Comparison of ENCODE assay signal across 9 cellular contexts in the genomic region with DNA sequence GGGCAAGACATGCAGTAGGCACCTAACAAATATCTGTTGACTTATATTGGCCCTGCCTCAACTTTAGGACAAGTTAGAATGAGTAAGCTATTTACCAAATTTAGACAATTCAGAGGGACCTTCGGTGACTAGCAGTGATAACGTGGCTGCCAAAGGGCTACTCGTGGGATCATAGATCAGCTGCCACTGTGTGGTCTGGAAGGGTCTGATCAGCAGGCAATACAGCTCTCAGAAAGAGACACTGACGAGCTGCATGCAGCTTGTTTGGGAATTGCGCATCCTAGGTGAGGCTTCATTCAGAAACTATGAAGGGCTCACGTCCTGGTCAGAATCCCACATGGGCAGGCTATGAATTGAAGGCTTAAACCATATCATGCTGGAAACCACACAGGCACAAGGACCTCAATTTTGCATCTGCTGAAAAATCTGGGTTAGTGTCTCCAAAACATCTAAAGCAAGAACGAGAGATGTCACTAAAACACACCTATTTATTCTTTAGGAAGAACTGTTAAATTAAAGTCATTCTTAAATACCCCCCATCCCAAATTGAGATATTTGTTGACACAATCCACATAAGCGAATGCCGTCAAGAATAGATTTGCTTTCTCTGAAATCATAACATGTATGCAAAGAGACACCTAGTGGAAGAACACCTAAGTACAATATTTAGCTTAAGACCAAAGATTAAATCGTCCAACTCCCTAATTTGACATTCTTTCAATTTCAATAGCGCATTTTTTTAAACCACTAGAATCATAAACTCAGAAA.
DNase-seq lines count a peak whose midpoint lies in the region; ATAC-seq, FAIRE-seq and TF ChIP-seq lines count a peak whose summit lies in the region.
"Had no signal": no experiment of that assay in that cellular context is flagged by ENCODE, and none has a peak within 500 bp of the region (broad histone marks: within the 10 kb centered on the region; RNA-seq: fewer than 3 reads in every experiment).

No MANE protein-coding gene starts in this region.

- TF ChIP-seq POLR2A in spleen (IDR thresholded peaks at IDR 0.05), result no peak

- H3K9me3 Mint-ChIP-seq in activated B cell treated with CpG ODN at 0.5 μM for 24 hours, result no peaks in the 10 kb centered on the region

- peaks cover 0 to 21% (median 14%) of the 10 kb centered on the region in 6 donors for H3K4me1 ChIP-seq in spleen

- H3K4me3 ChIP-seq in spleen, result peak overlapping the region in 2 of 8 donors; percentile 10 to 48

- peak; percentile 14 for DNase-seq in 8988T
- DNase-seq in NCI-H1694 (lab: John Stamatoyannopoulos, UW), result peak; percentile 13
- DNase-seq in activated B cell treated with CpG ODN at 0.5 μM for 24 hours, result no peak
- DNase-seq in globus pallidus (ENCODE audit: low spot score), result peak; percentile 47
- DNase-seq in spleen, result no peak
- no peak for DNase-seq in stimulated activated CD4-positive, alpha-beta T cell treated with anti-CD3 and anti-CD28 coated beads, Interleukin-12 subunit alpha, Interleukin-12 subunit beta, amount 100 ng/mL, for 4 hours

- H3K27me3 ChIP-seq in spleen (replicated peaks in 1 of 7), result no peaks in the 10 kb centered on the region

- H3K27ac ChIP-seq in spleen, result peak overlapping the region in 1 of 8 donors; percentile 11
- H3K27ac ChIP-seq: HL-60 had no signal

- no peak overlapping the region for H3K27ac Mint-ChIP-seq in activated B cell treated with CpG ODN at 0.5 μM for 24 hours

- peak; percentile 68 for ATAC-seq in HG02610 (IDR thresholded peaks at IDR 0.05; ENCODE audit: unreplicated experiment)
- ATAC-seq in activated B cell treated with CpG ODN at 0.5 μM for 24 hours (ENCODE audit: low read depth), result peak; percentile 47

- no peaks in the 10 kb centered on the region for H3K9me3 ChIP-seq in spleen

- no peaks in the 10 kb centered on the region for H3K36me3 Mint-ChIP-seq in activated B cell treated with CpG ODN at 0.5 μM for 24 hours (ENCODE audit: low read depth)

- no peaks in the 10 kb centered on the region for H3K36me3 ChIP-seq in spleen

- peak; percentile 82 for FAIRE-seq in G401.6 (lab: Jason Lieb, UNC)

- POLR2A ChIA-PET in activated B cell treated with CpG ODN at 0.5 μM for 24 hours (lab: Charles Lee), result no interaction called here

- WGBS in spleen, 5 donors, result 36 to 49% (median 40%) methylated on average over 11 of the region's 11 CpGs

- CTCF ChIA-PET in activated B cell treated with CpG ODN at 0.5 μM for 24 hours (lab: Charles Lee), result interaction anchor here (0.6 to 2.2 kb wide), 8 partner anchors 11 to 123 kb away, joined by 3 to 21 read pairs (median 4); no protein-coding TSS in a partner anchor

- intact Hi-C loops in activated B cell treated with CpG ODN at 0.5 μM for 24 hours (cut with micrococcal nuclease) (loop anchor here (1.0 to 5.0 kb wide), 3 partner anchors 93 to 1415 kb away; no protein-coding TSS in a partner anchor), spleen (cut with DNase I; ENCODE audit: low total_unique reads) (loop anchor here (5.0 kb wide), 1 partner anchor 120 kb away; no protein-coding TSS in a partner anchor)

- no peak for TF ChIP-seq CTCF in activated B cell treated with CpG ODN at 0.5 μM for 24 hours (IDR thresholded peaks at IDR 0.05)
- peak; percentile 24 to 78 (median 61) for TF ChIP-seq CTCF in spleen (IDR thresholded peaks at IDR 0.05 in 8 of 11, conservative IDR thresholded peaks at IDR 0.05 in 3 of 11)

- peak overlapping the region; percentile 11 for H3K4me3 Mint-ChIP-seq in activated B cell treated with CpG ODN at 0.5 μM for 24 hours

- peaks cover 2% of the 10 kb centered on the region for H3K27me3 Mint-ChIP-seq in activated B cell treated with CpG ODN at 0.5 μM for 24 hours

- H3K4me1 Mint-ChIP-seq in activated B cell treated with CpG ODN at 0.5 μM for 24 hours, result peaks cover 11% of the 10 kb centered on the region

Comparison
In these comparisons a context has a peak if more than half of its experiments do, and no peak if none do; other contexts are left out.
1. DNase-seq: peak in 8988T (single experiment), NCI-H1694 (single experiment) and globus pallidus (single experiment); none in activated B cell treated with CpG ODN at 0.5 μM for 24 hours (single experiment), spleen (single experiment) and stimulated activated CD4-positive, alpha-beta T cell treated with anti-CD3 and anti-CD28 coated beads, Interleukin-12 subunit alpha, Interleukin-12 subunit beta, amount 100 ng/mL, for 4 hours (single experiment).